ENCODE assay signal across 7 cellular contexts in the genomic region with DNA sequence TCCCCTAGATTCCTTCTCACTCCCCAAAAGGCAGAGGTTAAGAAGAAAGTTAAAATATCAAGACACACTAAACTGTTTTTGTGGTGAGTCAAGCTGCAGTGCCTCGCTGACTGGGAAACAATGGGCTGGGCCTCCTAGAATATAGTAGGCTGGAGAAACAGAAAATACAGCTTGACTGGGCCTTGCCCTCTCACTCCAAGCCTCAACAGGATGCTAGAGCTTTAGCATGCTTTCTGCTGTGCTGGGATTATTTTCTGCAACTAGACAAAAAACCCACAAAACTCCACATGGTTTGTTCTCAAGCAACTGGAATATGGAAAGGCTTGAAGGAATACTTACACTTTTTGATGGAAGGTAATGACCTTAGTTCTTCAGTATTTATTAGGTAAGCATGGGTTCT. TPM values are rescaled to one million over a fixed set of nuclear protein-coding genes. Genes with fewer than 3 reads are reported as not detected.
DNase-seq lines count a peak whose midpoint lies in the region; ATAC-seq and TF ChIP-seq lines count a peak whose summit lies in the region.

No MANE protein-coding gene starts in this region.

- peak; percentile 73 for DNase-seq in MM.1S
- DNase-seq in breast epithelium (ENCODE audit: low spot score in 2 of 2): no peak
- no peak for DNase-seq in right lobe of liver
- DNase-seq in testis: no peak
- DNase-seq in NCI-H1694 (lab: John Stamatoyannopoulos, UW): no peak
- no peak for DNase-seq in germinal center (ENCODE audit: low spot score)

- no peaks in the 10 kb centered on the region for H3K9me2 ChIP-seq in MM.1S (replicated peaks; ENCODE audit: insufficient read depth, low read length)

- WGBS in right lobe of liver (ENCODE audit: insufficient coverage, low coverage, low lambda C conversion rate, missing lambda C conversion rate): 50% methylated on average over 1 of the region's 1 CpG
- 23 to 36% methylated on average over 1 of the region's 1 CpG for WGBS in testis, 2 donors

- H3K4me2 ChIP-seq in MM.1S (ENCODE audit: low read depth, low read length): peak overlapping the region; percentile 88

- intact Hi-C loops in breast epithelium (cut with DNase I; ENCODE audit: low total_unique reads): no loop called here
- intact Hi-C loops in right lobe of liver (cut with DNase I): no loop called here
- intact Hi-C loops in testis (cut with DNase I; ENCODE audit: low total_unique reads): no loop called here

- H3K27me3 ChIP-seq in MM.1S (replicated peaks; ENCODE audit: insufficient read depth, low read length) (no peaks in the 10 kb centered on the region), breast epithelium (no peaks in the 10 kb centered on the region), right lobe of liver (no peaks in the 10 kb centered on the region), testis (no peaks in the 10 kb centered on the region)

- peak overlapping the region; percentile 79 for H3K9ac ChIP-seq in MM.1S (ENCODE audit: low read length)

- no peak for TF ChIP-seq CTCF in MM.1S (IDR thresholded peaks at IDR 0.05; ENCODE audit: low read length)
- no peak for TF ChIP-seq CTCF in breast epithelium (IDR thresholded peaks at IDR 0.05)
- no peak for TF ChIP-seq CTCF in right lobe of liver (IDR thresholded peaks at IDR 0.05)
- TF ChIP-seq CTCF in testis (IDR thresholded peaks at IDR 0.05): no peak

- peaks cover 25% of the 10 kb centered on the region for H4K20me1 ChIP-seq in MM.1S (ENCODE audit: insufficient read depth, low read length)

- H3K4me1 ChIP-seq in MM.1S (ENCODE audit: low read length) (peaks cover 81% of the 10 kb centered on the region), breast epithelium (peaks cover 41 to 65% of the 10 kb centered on the region in 2 donors), right lobe of liver (peaks cover 3 to 85% (median 39%) of the 10 kb centered on the region in 4 donors), testis (peaks cover 87% of the 10 kb centered on the region)

- H3K9me3 ChIP-seq in MM.1S (replicated peaks; ENCODE audit: insufficient read depth, low read length): no peaks in the 10 kb centered on the region
- no peaks in the 10 kb centered on the region for H3K9me3 ChIP-seq in breast epithelium
- H3K9me3 ChIP-seq in right lobe of liver: no peaks in the 10 kb centered on the region
- H3K9me3 ChIP-seq in testis: no peaks in the 10 kb centered on the region

- H3K4me3 ChIP-seq in MM.1S (ENCODE audit: low read length) (peak overlapping the region; percentile 39), breast epithelium (peak overlapping the region in 2 of 3 donors; percentile 4 to 21), right lobe of liver (no peak overlapping the region), testis (no peak overlapping the region)

- TF ChIP-seq POLR2A in breast epithelium (IDR thresholded peaks at IDR 0.05) (no peak), right lobe of liver (IDR thresholded peaks at IDR 0.05) (no peak), testis (IDR thresholded peaks at IDR 0.05) (no peak)

- H3K79me2 ChIP-seq in MM.1S (ENCODE audit: low read length): peaks cover 98% of the 10 kb centered on the region

- ATAC-seq in right lobe of liver (peak; percentile 27 to 47 (median 34)), HG02970 (IDR thresholded peaks at IDR 0.05; ENCODE audit: low FRiP score, unreplicated experiment) (no peak)

- peak overlapping the region; percentile 97 for H3K27ac ChIP-seq in MM.1S (ENCODE audit: low read length)
- H3K27ac ChIP-seq in breast epithelium: peak overlapping the region; percentile 93 to 96
- peak overlapping the region; percentile 17 to 62 (median 37) for H3K27ac ChIP-seq in right lobe of liver
- peak overlapping the region; percentile 36 to 73 for H3K27ac ChIP-seq in testis

- no peak overlapping the region for H2AFZ ChIP-seq in MM.1S (ENCODE audit: low read length)

- peaks cover 94% of the 10 kb centered on the region for H3F3A ChIP-seq in MM.1S (ENCODE audit: insufficient read depth, low read length)

- H3K36me3 ChIP-seq in MM.1S (replicated peaks; ENCODE audit: insufficient read depth, low read length): no peaks in the 10 kb centered on the region
- H3K36me3 ChIP-seq in breast epithelium: no peaks in the 10 kb centered on the region
- H3K36me3 ChIP-seq in right lobe of liver: no peaks in the 10 kb centered on the region
- H3K36me3 ChIP-seq in testis (ENCODE audit: low read depth, missing control alignments): no peaks in the 10 kb centered on the region

RNA-seq across cellular contexts. Expression of gene FOXO3, which starts 27.9 kb away (rescaled TPM):
- total RNA-seq in breast epithelium: 100 to 1,000 TPM; 107 to 181 (median 155) TPM
- total RNA-seq in right lobe of liver: 10 to 100 TPM; 18.1 to 45.2 (median 23.8) TPM
- 100 to 1,000 TPM in 1 of 2 donors, 10 to 100 TPM in 1; 81.5 to 112 TPM for total RNA-seq in testis
- polyA plus RNA-seq in testis (ENCODE audit: insufficient read depth, low read depth, low replicate concordance): 27.5 TPM

Comparison
In these comparisons a context has a peak if more than half of its experiments do, and no peak if none do; other contexts are left out.
1. H3K27ac ChIP-seq: peak in every context shown above with its lines; median percentile 97 in MM.1S; 94 in breast epithelium; 54 in testis; 37 in right lobe of liver.
2. H3K4me3 ChIP-seq: peak in MM.1S (single experiment) and breast epithelium (2 of 3); none in right lobe of liver (0 of 3) and testis (0 of 2).